In genomic region chr17:55167024-55167721, GRCh38 we compare ENCODE assay signal across 22 cellular contexts.
"Had no signal": no experiment of that assay in that cellular context is flagged by ENCODE, and none has a peak within 500 bp of the region (broad histone marks: within the 10 kb centered on the region; RNA-seq: fewer than 3 reads in every experiment).

No MANE protein-coding gene starts in this region.

- H3K27me3 ChIP-seq: body of pancreas, cardiac muscle cell, heart right ventricle, left lung, sigmoid colon, spleen, testis, upper lobe of left lung had no signal

- H3K27ac Mint-ChIP-seq: activated CD4-positive, alpha-beta memory T cell treated with anti-CD3 and anti-CD28 coated beads for 36 hours; activated naive CD4-positive, alpha-beta T cell treated with anti-CD3 and anti-CD28 coated beads, Interleukin-2, amount 10 ng/mL, durations not matched to agents 7 days and 5 days; natural killer cell; T-helper 1 cell treated with Interleukin-12 subunit alpha and Interleukin-12 subunit beta and Interleukin-4 antibody, amounts not matched to agents 30 μg/mL and 1 μg/mL, for 36 hours had no signal

- H3K27me3 Mint-ChIP-seq: activated CD4-positive, alpha-beta memory T cell treated with anti-CD3 and anti-CD28 coated beads for 36 hours; activated naive CD4-positive, alpha-beta T cell treated with anti-CD3 and anti-CD28 coated beads, Interleukin-2, amount 10 ng/mL, durations not matched to agents 7 days and 5 days had no signal

- H3K9me3 Mint-ChIP-seq: activated CD4-positive, alpha-beta memory T cell treated with anti-CD3 and anti-CD28 coated beads for 36 hours; activated naive CD4-positive, alpha-beta T cell treated with anti-CD3 and anti-CD28 coated beads, Interleukin-2, amount 10 ng/mL, durations not matched to agents 7 days and 5 days; natural killer cell; T-helper 1 cell treated with Interleukin-12 subunit alpha and Interleukin-12 subunit beta and Interleukin-4 antibody, amounts not matched to agents 30 μg/mL and 1 μg/mL, for 36 hours had no signal

- H3K36me3 ChIP-seq: cardiac muscle cell, heart right ventricle, left lung, sigmoid colon, spleen, upper lobe of left lung had no signal

- H3K9me3 ChIP-seq: body of pancreas, heart right ventricle, left lung, sigmoid colon, spleen, testis, upper lobe of left lung had no signal

- DNase-seq: activated CD4-positive, alpha-beta memory T cell treated with anti-CD3 and anti-CD28 coated beads for 36 hours; activated CD4-positive, alpha-beta T cell treated with anti-CD3 and anti-CD28 coated beads for 48 hours; activated CD4-positive, CD25-positive, alpha-beta regulatory T cell; activated effector memory CD4-positive, alpha-beta T cell treated with anti-CD3 and anti-CD28 coated beads, Interleukin-2, amount 50 U/mL, for 16 hours; activated naive CD4-positive, alpha-beta T cell treated with anti-CD3 and anti-CD28 coated beads, Interleukin-2, amount 10 ng/mL, durations not matched to agents 7 days and 5 days; amygdala; body of pancreas; effector CD4-positive, alpha-beta T cell; heart right ventricle; kidney; natural killer cell; retina; sigmoid colon; spleen; stimulated activated CD4-positive, alpha-beta T cell treated with anti-CD3 and anti-CD28 coated beads, Interleukin-4, amount 100 ng/mL, for 1 hour; stimulated activated naive CD4-positive, alpha-beta T cell; testis had no signal

- H3K4me3 ChIP-seq: body of pancreas, cardiac muscle cell, heart right ventricle, left lung, lung, sigmoid colon, spleen, testis, upper lobe of left lung had no signal

- H3K27ac ChIP-seq: body of pancreas, cardiac muscle cell, heart right ventricle, left lung, sigmoid colon, spleen, testis had no signal

- H3K4me1 Mint-ChIP-seq: activated naive CD4-positive, alpha-beta T cell treated with anti-CD3 and anti-CD28 coated beads, Interleukin-2, amount 10 ng/mL, durations not matched to agents 7 days and 5 days had no signal

- H3K4me3 Mint-ChIP-seq: activated CD4-positive, alpha-beta memory T cell treated with anti-CD3 and anti-CD28 coated beads for 36 hours; activated naive CD4-positive, alpha-beta T cell treated with anti-CD3 and anti-CD28 coated beads, Interleukin-2, amount 10 ng/mL, durations not matched to agents 7 days and 5 days; natural killer cell; T-helper 1 cell treated with Interleukin-12 subunit alpha and Interleukin-12 subunit beta and Interleukin-4 antibody, amounts not matched to agents 30 μg/mL and 1 μg/mL, for 36 hours had no signal

- H3K36me3 Mint-ChIP-seq: activated CD4-positive, alpha-beta memory T cell treated with anti-CD3 and anti-CD28 coated beads for 36 hours; activated naive CD4-positive, alpha-beta T cell treated with anti-CD3 and anti-CD28 coated beads, Interleukin-2, amount 10 ng/mL, durations not matched to agents 7 days and 5 days; natural killer cell had no signal

- H3K4me1 ChIP-seq: body of pancreas, heart right ventricle, left lung, sigmoid colon, testis, upper lobe of left lung had no signal
